ENCODE assay signal across 21 cellular contexts in genomic region chr13:45021250-45021649, GRCh38.
"Had no signal": no experiment of that assay in that cellular context is flagged by ENCODE, and none has a peak within 500 bp of the region (broad histone marks: within the 10 kb centered on the region; RNA-seq: fewer than 3 reads in every experiment).

No MANE protein-coding gene starts in this region.

- H3K9me3 Mint-ChIP-seq: memory B cell; natural killer cell treated with Interleukin-12 subunit alpha and Interleukin-12 subunit beta and Interleukin-15 and Interleukin-18, amount 100 ng/mL, for 72 hours; neural progenitor cell had no signal

- DNase-seq: cortex of kidney; dorsolateral prefrontal cortex; effector CD8-positive, alpha-beta T cell; foreskin fibroblast; glutamatergic neuron; left lung; lower lobe of right lung; midbrain; occipital lobe; pancreas; right cardiac atrium; stimulated activated CD4-positive, alpha-beta T cell treated with anti-CD3 and anti-CD28 coated beads, Interleukin-2, amount 100 ng/mL, for 48 hours; stimulated activated naive CD4-positive, alpha-beta T cell treated with Interleukin-2 at 50 U/mL for 16 hours; trophoblast cell had no signal

- H3K27ac ChIP-seq: dorsolateral prefrontal cortex, gastroesophageal sphincter, left lung, lower lobe of right lung, neural progenitor cell, pancreas had no signal

- FAIRE-seq: keratinocyte had no signal

- H3K9ac ChIP-seq: neural progenitor cell had no signal

- H3K27ac Mint-ChIP-seq: memory B cell; natural killer cell treated with Interleukin-12 subunit alpha and Interleukin-12 subunit beta and Interleukin-15 and Interleukin-18, amount 100 ng/mL, for 72 hours; neural progenitor cell; progenitor cell of endocrine pancreas had no signal

- H2AFZ ChIP-seq: neural progenitor cell had no signal

- H3K27me3 ChIP-seq: dorsolateral prefrontal cortex, gastroesophageal sphincter, left lung, neural progenitor cell, pancreas had no signal

- H3K4me2 ChIP-seq: neural progenitor cell, smooth muscle cell had no signal

- H3K4me3 ChIP-seq: dorsolateral prefrontal cortex, gastroesophageal sphincter, left lung, lower lobe of right lung, neural progenitor cell, pancreas, smooth muscle cell had no signal

- H3K4me1 ChIP-seq: gastroesophageal sphincter, left lung, lower lobe of right lung, neural progenitor cell, pancreas had no signal

- H3K4me1 Mint-ChIP-seq: memory B cell, neural progenitor cell had no signal

- H3K9me3 ChIP-seq: gastroesophageal sphincter, left lung, lower lobe of right lung, pancreas had no signal

- H3K4me3 Mint-ChIP-seq: memory B cell; natural killer cell treated with Interleukin-12 subunit alpha and Interleukin-12 subunit beta and Interleukin-15 and Interleukin-18, amount 100 ng/mL, for 72 hours; neural progenitor cell had no signal

- H3K27me3 Mint-ChIP-seq: memory B cell; natural killer cell treated with Interleukin-12 subunit alpha and Interleukin-12 subunit beta and Interleukin-15 and Interleukin-18, amount 100 ng/mL, for 72 hours; progenitor cell of endocrine pancreas had no signal
